11 cellular contexts compared by ENCODE assay signal in genomic region chr22:21718492-21718891, GRCh38.
"Had no signal": no experiment of that assay in that cellular context is flagged by ENCODE, and none has a peak within 500 bp of the region (broad histone marks: within the 10 kb centered on the region; RNA-seq: fewer than 3 reads in every experiment).

No MANE protein-coding gene starts in this region.

- DNase-seq: activated CD4-positive, alpha-beta memory T cell treated with anti-CD3 and anti-CD28 coated beads, Interleukin-2, amount 10 ng/mL, durations not matched to agents 7 days and 5 days; activated CD4-positive, CD25-positive, alpha-beta regulatory T cell treated with anti-CD3 and anti-CD28 coated beads, Interleukin-2, amount 50 U/mL, for 72 hours; activated naive CD8-positive, alpha-beta T cell treated with anti-CD3 and anti-CD28 coated beads, Interleukin-2, amount 10 ng/mL, durations not matched to agents 7 days and 5 days; activated T-cell treated with anti-CD3 and anti-CD28 coated beads, Interleukin-2, amount 50 U/mL, for 72 hours; anterior cingulate cortex; foreskin melanocyte; heart right ventricle; mesendoderm; small intestine; tibial artery had no signal

- H3K27ac ChIP-seq: heart right ventricle, right atrium auricular region, tibial artery had no signal

- H3K36me3 ChIP-seq: heart right ventricle, right atrium auricular region, tibial artery had no signal

- ATAC-seq: activated T-cell treated with anti-CD3 and anti-CD28 coated beads, Interleukin-2, amount 50 U/mL, for 72 hours; heart right ventricle had no signal

- H3K4me3 ChIP-seq: heart right ventricle, right atrium auricular region, tibial artery had no signal

- H3K27me3 ChIP-seq: heart right ventricle, right atrium auricular region, tibial artery had no signal

- H3K9me3 ChIP-seq: heart right ventricle, right atrium auricular region, tibial artery had no signal
